Comparison of ENCODE assay signal across 23 cellular contexts in genomic region chr12:48077111-48077510, GRCh38.
"Had no signal": no experiment of that assay in that cellular context is flagged by ENCODE, and none has a peak within 500 bp of the region (broad histone marks: within the 10 kb centered on the region; RNA-seq: fewer than 3 reads in every experiment).

No MANE protein-coding gene starts in this region.

- DNase-seq: IMR-90, Karpas-422, KG1, MM.1S, NCI-H1092, NCI-H1105 treated with DMSO at 0.1 percent for 48 hours, NCI-H1417 treated with DMSO at 0.1 percent for 48 hours, NCI-H146, NCI-H1694 treated with DMSO at 0.1 percent for 48 hours, NCI-H1930, NCI-H2081, NCI-H2107, NCI-H2227 treated with DMSO at 0.1 percent for 48 hours, NCI-H524, NCI-H526 treated with DMSO at 0.1 percent for 48 hours, NCI-H748 treated with DMSO at 0.1 percent for 48 hours, Right ventricle myocardium superior, RPMI8226, SIG-M5, SK-N-SH, SW 1271 had no signal

- FAIRE-seq: HepG2, RCC 7860 had no signal

- ATAC-seq: HepG2 had no signal
